Comparison of ENCODE assay signal across 8 cellular contexts in the genomic region with DNA sequence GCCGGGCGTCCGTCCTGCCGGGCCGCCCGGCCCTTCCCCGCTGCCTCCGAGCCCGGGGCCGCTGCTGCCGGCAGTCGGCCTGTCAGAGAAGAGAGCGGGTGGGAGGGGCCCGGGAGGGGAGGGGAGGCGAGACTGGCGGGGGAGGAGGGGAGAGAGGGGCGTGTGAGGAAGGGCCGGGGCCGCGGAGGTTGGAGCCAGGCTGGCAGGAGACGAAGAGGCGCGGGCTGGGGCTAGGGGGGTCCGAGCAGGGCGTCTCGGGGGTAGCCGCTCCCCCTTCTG. TPM values are rescaled to one million over a fixed set of nuclear protein-coding genes. Genes with fewer than 3 reads are reported as not detected.
DNase-seq lines count a peak whose midpoint lies in the region; ATAC-seq, FAIRE-seq and TF ChIP-seq lines count a peak whose summit lies in the region.

No MANE protein-coding gene starts in this region.

- H3K9ac ChIP-seq in GM12878 (ENCODE audit: control insufficient read depth, insufficient read depth, low read length), result peak overlapping the region; percentile 71; the same call in 1 of the 2 replicates
- peak overlapping the region in 4 of 5 donors; percentile 65 to 99 (median 90) for H3K9ac ChIP-seq in subcutaneous abdominal adipose tissue (ENCODE audit: low read length in 5 of 5)

- no peak for DNase-seq in T-helper 2 cell treated with Interferon-gamma antibody and Interleukin-4, amounts not matched to agents 5 μg/mL and 100 μg/mL, for 36 hours (ENCODE audit: low spot score)
- DNase-seq in T-helper 2 cell (no peak), HFF-Myc (ENCODE audit: extremely low read depth, low read depth) (no peak), NCI-H2196 treated with DMSO at 0.1 percent for 48 hours (lab: John Stamatoyannopoulos, UW; ENCODE audit: unreplicated experiment) (peak; percentile 61), GM12878 (ENCODE audit: low read depth, low spot score) (no peak), left lung (peak in 1 of 2 donors; percentile 93), NCI-H187 (lab: John Stamatoyannopoulos, UW) (no peak)

- no peak for TF ChIP-seq RAD21 in GM12878 (IDR thresholded peaks at IDR 0.05; ENCODE audit: insufficient read depth, low read depth, low read length)

- H3K4me3 ChIP-seq in HFF-Myc (replicated peaks; ENCODE audit: low read depth, low read length) (peak overlapping the region; percentile 76), GM12878 (peak overlapping the region; percentile 93), left lung (peak overlapping the region; percentile 100), subcutaneous abdominal adipose tissue (ENCODE audit: low read depth in 1 of 5, low read length in 5 of 5) (peak overlapping the region in 4 of 5 donors; percentile 78 to 97 (median 84))

- SMC1A ChIA-PET in GM12878 (lab: Charles Lee; ENCODE audit: uncharacterized antibody, unreplicated experiment), result interaction anchor here (0.6 to 2.2 kb wide), 19 partner anchors 15 to 98 kb away, joined by 3 to 31 read pairs (median 5); a partner anchor contains a TSS

- 0% methylated on average over 5 of the region's 27 CpGs for WGBS in GM12878 (ENCODE audit: insufficient coverage, insufficient replicate concordance, low lambda C conversion rate, missing lambda C conversion rate)

- peak; percentile 62 for ATAC-seq in GM12878
- ATAC-seq in left lung, result peak; percentile 77

- peaks cover 15% of the 10 kb centered on the region for H3K79me2 ChIP-seq in GM12878 (ENCODE audit: control insufficient read depth, insufficient read depth, low read length)

- FAIRE-seq in GM12878 (lab: Jason Lieb, UNC), result no peak

- H3K36me3 Mint-ChIP-seq in T-helper 2 cell treated with Interferon-gamma antibody and Interleukin-4, amounts not matched to agents 5 μg/mL and 100 μg/mL, for 36 hours (ENCODE audit: low read depth), result no peaks in the 10 kb centered on the region

- peak overlapping the region; percentile 94 for H3K27ac Mint-ChIP-seq in T-helper 2 cell treated with Interferon-gamma antibody and Interleukin-4, amounts not matched to agents 5 μg/mL and 100 μg/mL, for 36 hours

- H4K20me1 ChIP-seq in GM12878 (ENCODE audit: control insufficient read depth, insufficient read depth), result no peaks in the 10 kb centered on the region

- H3K4me2 ChIP-seq in GM12878 (ENCODE audit: control insufficient read depth, insufficient read depth), result no peak overlapping the region

- H3K9me3 ChIP-seq in GM12878 (replicated peaks; ENCODE audit: control insufficient read depth, insufficient read depth, low read length), result no peaks in the 10 kb centered on the region
- no peaks in the 10 kb centered on the region for H3K9me3 ChIP-seq in left lung
- no peaks in the 10 kb centered on the region for H3K9me3 ChIP-seq in subcutaneous abdominal adipose tissue (ENCODE audit: control insufficient read depth in 5 of 5, low read length in 5 of 5)

- no peaks in the 10 kb centered on the region for H3K9me3 Mint-ChIP-seq in T-helper 2 cell treated with Interferon-gamma antibody and Interleukin-4, amounts not matched to agents 5 μg/mL and 100 μg/mL, for 36 hours

- RAD21 ChIA-PET in GM12878 (lab: Charles Lee; ENCODE audit: unreplicated experiment), result interaction anchor here (0.6 to 2.3 kb wide), 13 partner anchors 9 to 231 kb away, joined by 3 to 39 read pairs (median 5); a partner anchor contains a TSS

- TF ChIP-seq EP300 in GM12878 (IDR thresholded peaks at IDR 0.05; ENCODE audit: borderline replicate concordance in 1 of 2, control insufficient read depth in 1 of 2, low read depth in 2 of 2, low read length in 2 of 2), result no peak

- TF ChIP-seq CTCF in HFF-Myc (IDR thresholded peaks at IDR 0.05; ENCODE audit: low read depth, low read length, missing control alignments) (no peak), GM12878 (IDR thresholded peaks at IDR 0.05 in 2 of 3, conservative IDR thresholded peaks at IDR 0.05 in 1 of 3; ENCODE audit: control insufficient read depth in 2 of 3, extremely low read depth in 1 of 3, insufficient read depth in 1 of 3, low read depth in 3 of 3, low read length in 3 of 3) (no peak), left lung (IDR thresholded peaks at IDR 0.05) (no peak)

- CTCF ChIA-PET in GM12878 (lab: Yijun Ruan, JAX), result interaction anchor here (0.9 to 2.1 kb wide), 7 partner anchors 9 to 88 kb away, joined by 3 to 17 read pairs (median 7); a partner anchor contains a TSS

- H3K36me3 ChIP-seq in GM12878 (ENCODE audit: control insufficient read depth in 2 of 2, insufficient read depth in 2 of 2, low read length in 1 of 2), result no peaks in the 10 kb centered on the region; a peak in 1 of 4 replicates
- no peaks in the 10 kb centered on the region for H3K36me3 ChIP-seq in left lung
- no peaks in the 10 kb centered on the region for H3K36me3 ChIP-seq in subcutaneous abdominal adipose tissue (ENCODE audit: control insufficient read depth in 5 of 5, insufficient read depth in 5 of 5, low read length in 5 of 5)

- H3K4me1 ChIP-seq in GM12878 (ENCODE audit: control insufficient read depth, insufficient read depth, low read length) (peaks cover 24% of the 10 kb centered on the region), left lung (peaks cover 13 to 36% of the 10 kb centered on the region in 2 donors), subcutaneous abdominal adipose tissue (ENCODE audit: control insufficient read depth in 5 of 5, insufficient read depth in 5 of 5, low read length in 5 of 5) (peaks cover 2 to 25% (median 19%) of the 10 kb centered on the region in 5 donors)

- H2AFZ ChIP-seq in GM12878 (ENCODE audit: control insufficient read depth, low read depth, low read length), result peak overlapping the region; percentile 65

- peaks cover 26% of the 10 kb centered on the region for H3K4me1 Mint-ChIP-seq in T-helper 2 cell treated with Interferon-gamma antibody and Interleukin-4, amounts not matched to agents 5 μg/mL and 100 μg/mL, for 36 hours (ENCODE audit: low read depth)

- intact Hi-C loops in GM12878 (cut with micrococcal nuclease; ENCODE audit: unreplicated experiment), result loop anchor here (1.0 to 10.0 kb wide), 3 partner anchors 20 to 282 kb away; a partner anchor contains a TSS
- intact Hi-C loops in left lung (cut with DNase I), result no loop called here

- POLR2A ChIA-PET in GM12878 (lab: Charles Lee), result interaction anchor here (0.6 to 2.3 kb wide), 9 partner anchors 21 to 285 kb away, joined by 3 to 30 read pairs (median 3); a partner anchor contains a TSS

- no peaks in the 10 kb centered on the region for H3K27me3 Mint-ChIP-seq in T-helper 2 cell treated with Interferon-gamma antibody and Interleukin-4, amounts not matched to agents 5 μg/mL and 100 μg/mL, for 36 hours (ENCODE audit: low read depth)

- H3K4me3 Mint-ChIP-seq in T-helper 2 cell treated with Interferon-gamma antibody and Interleukin-4, amounts not matched to agents 5 μg/mL and 100 μg/mL, for 36 hours, result peak overlapping the region; percentile 96

- no peaks in the 10 kb centered on the region for H3K27me3 ChIP-seq in GM12878 (replicated peaks in 1 of 2; ENCODE audit: control insufficient read depth in 2 of 2, insufficient read depth in 2 of 2, low read length in 1 of 2)
- H3K27me3 ChIP-seq in left lung, result no peaks in the 10 kb centered on the region
- H3K27me3 ChIP-seq in subcutaneous abdominal adipose tissue (ENCODE audit: control insufficient read depth in 5 of 5, insufficient read depth in 4 of 5, low read length in 5 of 5), result no peaks in the 10 kb centered on the region

- in situ Hi-C loops in GM12878 (cut with MboI), result no loop called here

- peak overlapping the region; percentile 73 for H3K27ac ChIP-seq in GM12878 (ENCODE audit: control insufficient read depth, insufficient read depth)
- peak overlapping the region; percentile 98 to 99 for H3K27ac ChIP-seq in left lung
- peak overlapping the region; percentile 99 for H3K27ac ChIP-seq in subcutaneous abdominal adipose tissue (ENCODE audit: low read depth, low read length)

- no peak for TF ChIP-seq POLR2A in GM12878 (IDR thresholded peaks at IDR 0.05; ENCODE audit: low read depth, low read length)

- no TSS peak for BruUV-seq in GM12878 (replicated peaks; lab: Mats Ljungman, UMichigan)

TF ChIP-seq in GM12878, 131 proteins besides CTCF, POLR2A, EP300 and RAD21:
- no peak for TF ChIP-seq CHD1 (IDR thresholded peaks at IDR 0.05; ENCODE audit: low read depth, low read length)
- TF ChIP-seq EGR1 (IDR thresholded peaks at IDR 0.05; ENCODE audit: borderline replicate concordance in 1 of 2, low read depth in 2 of 2, low read length in 2 of 2), result 0 out of 3 replicates have a peak, but pooled peaks of 1 of the 2 experiments have one; percentile 23

RNA-seq across cellular contexts. Expression of a gene that starts 0.6 kb away (rescaled TPM):
- total RNA-seq in GM12878 (2013; cell fraction: nucleolus; rRNA removed), result 62.7 and 66.4 TPM in 2 replicates
- total RNA-seq in GM12878 (2014; rRNA removed), result 6.0 and 9.0 TPM in 2 replicates
- 6.5 and 6.6 TPM in 2 replicates for total RNA-seq in GM12878 (2014; rRNA removed; fragmentation: Illumina TruSeq; extraction: Trizol)
- 6.4 and 7.6 TPM in 2 replicates for total RNA-seq in GM12878 (2021)
- polyA plus RNA-seq in GM12878 (2011; ENCODE audit: low read depth), result 6.3 TPM
- polyA plus RNA-seq in GM12878 (2011; rRNA removed), result 12.7 and 18.9 TPM in 2 replicates
- 5.2 and 6.7 TPM in 2 replicates for polyA plus RNA-seq in GM12878 (2011; cell fraction: cytosol; rRNA removed)
- polyA plus RNA-seq in GM12878 (2011; cell fraction: nucleus; rRNA removed), result 8.6 and 16.8 TPM in 2 replicates
- 9.2 and 10.2 TPM in 2 replicates for polyA plus RNA-seq in GM12878 (2012)
- polyA plus RNA-seq in GM12878 (2014; fragmentation: Illumina TruSeq; extraction: Trizol), result 4.7 and 5.0 TPM in 2 replicates
- polyA plus RNA-seq in GM12878 (2014; fragmentation: Nextera tagmentation; extraction: Ambion mirVana), result 1 to 10 TPM; 1.2 to 1.4 TPM
- 3.2 and 5.7 TPM in 2 replicates for polyA plus RNA-seq in GM12878 (2014; rRNA removed)
- polyA plus RNA-seq in GM12878 (2016; fragmentation: Nextera tagmentation; extraction: Ambion mirVana), result 1 to 10 TPM; 1.6 TPM
- polyA minus RNA-seq in GM12878 (2011; rRNA and poly(A)+ RNA removed), result 23.6 and 24.2 TPM in 2 replicates
- polyA minus RNA-seq in GM12878 (2011; cell fraction: cytosol; rRNA and poly(A)+ RNA removed), result 5.9 and 9.1 TPM in 2 replicates
- polyA minus RNA-seq in GM12878 (2011; cell fraction: nucleus; rRNA and poly(A)+ RNA removed), result 18.9 and 20.0 TPM in 2 replicates
- total RNA-seq in left lung, result 10 to 100 TPM; 21.9 to 34.4 TPM
